ENCODE assay signal across 28 cellular contexts in genomic region chr20:51016521-51016920, GRCh38. TPM values are rescaled to one million over a fixed set of nuclear protein-coding genes. Genes with fewer than 3 reads are reported as not detected.
"Had no signal": no experiment of that assay in that cellular context is flagged by ENCODE, and none has a peak within 500 bp of the region (broad histone marks: within the 10 kb centered on the region; RNA-seq: fewer than 3 reads in every experiment).

No MANE protein-coding gene starts in this region.

- H3K9me3 Mint-ChIP-seq: activated B cell treated with CpG ODN at 0.5 μM for 24 hours; activated CD4-positive, alpha-beta memory T cell treated with anti-CD3 and anti-CD28 coated beads for 36 hours; activated CD4-positive, alpha-beta T cell treated with anti-CD3 and anti-CD28 coated beads, Interleukin-2, amount 10 ng/mL, durations not matched to agents 24 days and 14 days; activated naive CD4-positive, alpha-beta T cell treated with anti-CD3 and anti-CD28 coated beads, Interleukin-2, amount 10 ng/mL, durations not matched to agents 7 days and 5 days; activated naive CD4-positive, alpha-beta T cell treated with anti-CD3 and anti-CD28 coated beads, Interleukin-2, amount 50 U/mL, for 72 hours; activated naive CD8-positive, alpha-beta T cell treated with anti-CD3 and anti-CD28 coated beads, Interleukin-2, amount 10 ng/mL, durations not matched to agents 7 days and 5 days; activated T-cell treated with anti-CD3 and anti-CD28 coated beads, Interleukin-2, amount 50 U/mL, for 24 hours; activated T-cell treated with anti-CD3 and anti-CD28 coated beads, Interleukin-2, amount 50 U/mL, for 72 hours; effector memory CD8-positive, alpha-beta T cell; T-cell; T-helper 1 cell treated with Interleukin-12 subunit alpha and Interleukin-12 subunit beta and Interleukin-4 antibody, amounts not matched to agents 30 μg/mL and 1 μg/mL, for 36 hours; T-helper 2 cell treated with Interferon-gamma antibody and Interleukin-4, amounts not matched to agents 5 μg/mL and 100 μg/mL, for 36 hours had no signal

- ATAC-seq: activated CD4-positive, alpha-beta T cell treated with anti-CD3 and anti-CD28 coated beads for 36 hours; activated naive CD4-positive, alpha-beta T cell treated with anti-CD3 and anti-CD28 coated beads, Interleukin-2, amount 50 U/mL, for 72 hours; activated T-cell treated with anti-CD3 and anti-CD28 coated beads, Interleukin-2, amount 50 U/mL, for 72 hours; effector memory CD8-positive, alpha-beta T cell; foreskin keratinocyte; gastrocnemius medialis; heart right ventricle; T-cell had no signal

- H3K27ac Mint-ChIP-seq: activated B cell treated with CpG ODN at 0.5 μM for 24 hours; activated CD4-positive, alpha-beta memory T cell treated with anti-CD3 and anti-CD28 coated beads for 36 hours; activated CD4-positive, alpha-beta T cell treated with anti-CD3 and anti-CD28 coated beads for 36 hours; activated CD4-positive, alpha-beta T cell treated with anti-CD3 and anti-CD28 coated beads, Interleukin-2, amount 10 ng/mL, durations not matched to agents 24 days and 14 days; activated naive CD4-positive, alpha-beta T cell treated with anti-CD3 and anti-CD28 coated beads, Interleukin-2, amount 10 ng/mL, durations not matched to agents 7 days and 5 days; activated naive CD4-positive, alpha-beta T cell treated with anti-CD3 and anti-CD28 coated beads, Interleukin-2, amount 50 U/mL, for 72 hours; activated naive CD8-positive, alpha-beta T cell treated with anti-CD3 and anti-CD28 coated beads, Interleukin-2, amount 10 ng/mL, durations not matched to agents 7 days and 5 days; activated T-cell treated with anti-CD3 and anti-CD28 coated beads, Interleukin-2, amount 50 U/mL, for 24 hours; activated T-cell treated with anti-CD3 and anti-CD28 coated beads, Interleukin-2, amount 50 U/mL, for 72 hours; effector memory CD8-positive, alpha-beta T cell; T-cell; T-helper 1 cell treated with Interleukin-12 subunit alpha and Interleukin-12 subunit beta and Interleukin-4 antibody, amounts not matched to agents 30 μg/mL and 1 μg/mL, for 36 hours; T-helper 2 cell treated with Interferon-gamma antibody and Interleukin-4, amounts not matched to agents 5 μg/mL and 100 μg/mL, for 36 hours had no signal

- H3K36me3 Mint-ChIP-seq: activated CD4-positive, alpha-beta memory T cell treated with anti-CD3 and anti-CD28 coated beads for 36 hours; activated naive CD4-positive, alpha-beta T cell treated with anti-CD3 and anti-CD28 coated beads, Interleukin-2, amount 10 ng/mL, durations not matched to agents 7 days and 5 days; activated naive CD4-positive, alpha-beta T cell treated with anti-CD3 and anti-CD28 coated beads, Interleukin-2, amount 50 U/mL, for 72 hours; activated naive CD8-positive, alpha-beta T cell treated with anti-CD3 and anti-CD28 coated beads, Interleukin-2, amount 10 ng/mL, durations not matched to agents 7 days and 5 days; T-cell had no signal

- DNase-seq: activated B cell treated with CpG ODN at 0.5 μM for 24 hours; activated CD4-positive, alpha-beta memory T cell treated with anti-CD3 and anti-CD28 coated beads for 36 hours; activated CD4-positive, alpha-beta T cell treated with anti-CD3 and anti-CD28 coated beads for 36 hours; activated CD4-positive, alpha-beta T cell treated with anti-CD3 and anti-CD28 coated beads, Interleukin-2, amount 10 ng/mL, durations not matched to agents 24 days and 14 days; activated CD4-positive, CD25-positive, alpha-beta regulatory T cell treated with anti-CD3 and anti-CD28 coated beads, Interleukin-2, amount 50 U/mL, for 72 hours; activated CD8-positive, alpha-beta memory T cell treated with anti-CD3 and anti-CD28 coated beads, Interleukin-2, amount 50 U/mL, for 48 hours; activated gamma-delta T cell; activated naive CD4-positive, alpha-beta T cell; activated naive CD4-positive, alpha-beta T cell treated with anti-CD3 and anti-CD28 coated beads, Interleukin-2, amount 10 ng/mL, durations not matched to agents 7 days and 5 days; activated naive CD8-positive, alpha-beta T cell treated with anti-CD3 and anti-CD28 coated beads, Interleukin-2, amount 10 ng/mL, durations not matched to agents 7 days and 5 days; activated T-cell treated with anti-CD3 and anti-CD28 coated beads for 4 hours; activated T-cell treated with anti-CD3 and anti-CD28 coated beads, Interleukin-2, amount 50 U/mL, for 24 hours; activated T-cell treated with anti-CD3 and anti-CD28 coated beads, Interleukin-2, amount 50 U/mL, for 72 hours; central memory CD4-positive, alpha-beta T cell; cortex of kidney; dermis blood vessel endothelial cell; effector CD4-positive, alpha-beta T cell; effector memory CD8-positive, alpha-beta T cell; erythroblast; foreskin keratinocyte; gastrocnemius medialis; heart right ventricle; T-cell; T1000; WERI-Rb-1 had no signal

- H3K4me3 Mint-ChIP-seq: activated B cell treated with CpG ODN at 0.5 μM for 24 hours; activated CD4-positive, alpha-beta memory T cell treated with anti-CD3 and anti-CD28 coated beads for 36 hours; activated CD4-positive, alpha-beta T cell treated with anti-CD3 and anti-CD28 coated beads for 36 hours; activated CD4-positive, alpha-beta T cell treated with anti-CD3 and anti-CD28 coated beads, Interleukin-2, amount 10 ng/mL, durations not matched to agents 24 days and 14 days; activated naive CD4-positive, alpha-beta T cell treated with anti-CD3 and anti-CD28 coated beads, Interleukin-2, amount 10 ng/mL, durations not matched to agents 7 days and 5 days; activated naive CD8-positive, alpha-beta T cell treated with anti-CD3 and anti-CD28 coated beads, Interleukin-2, amount 10 ng/mL, durations not matched to agents 7 days and 5 days; activated T-cell treated with anti-CD3 and anti-CD28 coated beads, Interleukin-2, amount 50 U/mL, for 24 hours; activated T-cell treated with anti-CD3 and anti-CD28 coated beads, Interleukin-2, amount 50 U/mL, for 72 hours; effector memory CD8-positive, alpha-beta T cell; T-cell; T-helper 1 cell treated with Interleukin-12 subunit alpha and Interleukin-12 subunit beta and Interleukin-4 antibody, amounts not matched to agents 30 μg/mL and 1 μg/mL, for 36 hours; T-helper 2 cell treated with Interferon-gamma antibody and Interleukin-4, amounts not matched to agents 5 μg/mL and 100 μg/mL, for 36 hours had no signal

- H3K4me1 Mint-ChIP-seq: activated naive CD4-positive, alpha-beta T cell treated with anti-CD3 and anti-CD28 coated beads, Interleukin-2, amount 10 ng/mL, durations not matched to agents 7 days and 5 days; activated naive CD8-positive, alpha-beta T cell treated with anti-CD3 and anti-CD28 coated beads, Interleukin-2, amount 10 ng/mL, durations not matched to agents 7 days and 5 days; T-cell had no signal

RNA-seq across cellular contexts. Expression of gene KCNG1, which starts 6.4 kb away (rescaled TPM):
- total RNA-seq: activated naive CD8-positive, alpha-beta T cell treated with anti-CD3 and anti-CD28 coated beads, Interleukin-2, amount 10 ng/mL, durations not matched to agents 7 days and 5 days; gastrocnemius medialis had no signal
